ENCODE assay signal across 1 cellular context in the genomic region with DNA sequence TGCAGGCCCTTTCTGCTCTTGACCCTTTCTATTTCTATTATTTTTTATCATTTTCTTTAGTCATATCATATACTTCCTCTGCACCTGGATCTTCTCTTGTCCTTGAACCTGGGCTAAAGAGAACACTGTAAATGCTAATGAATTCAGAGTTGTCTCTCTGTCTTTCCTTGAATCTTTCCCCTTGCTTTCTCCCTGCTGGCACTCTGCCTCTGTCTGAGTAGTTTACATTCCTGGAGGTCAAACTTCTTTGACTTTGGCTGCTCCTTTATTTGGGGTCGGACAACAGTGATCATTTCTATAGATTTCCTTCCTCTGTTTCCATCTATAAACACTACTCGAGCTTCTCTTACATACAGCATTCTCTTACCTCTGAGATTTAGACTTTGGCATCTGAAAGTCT.
TF ChIP-seq lines count a peak whose summit lies in the region.

No MANE protein-coding gene starts in this region.

TF ChIP-seq in GM23338, 12 proteins besides CTCF, POLR2A, EP300 and RAD21:
- TF ChIP-seq, protein P1, sequence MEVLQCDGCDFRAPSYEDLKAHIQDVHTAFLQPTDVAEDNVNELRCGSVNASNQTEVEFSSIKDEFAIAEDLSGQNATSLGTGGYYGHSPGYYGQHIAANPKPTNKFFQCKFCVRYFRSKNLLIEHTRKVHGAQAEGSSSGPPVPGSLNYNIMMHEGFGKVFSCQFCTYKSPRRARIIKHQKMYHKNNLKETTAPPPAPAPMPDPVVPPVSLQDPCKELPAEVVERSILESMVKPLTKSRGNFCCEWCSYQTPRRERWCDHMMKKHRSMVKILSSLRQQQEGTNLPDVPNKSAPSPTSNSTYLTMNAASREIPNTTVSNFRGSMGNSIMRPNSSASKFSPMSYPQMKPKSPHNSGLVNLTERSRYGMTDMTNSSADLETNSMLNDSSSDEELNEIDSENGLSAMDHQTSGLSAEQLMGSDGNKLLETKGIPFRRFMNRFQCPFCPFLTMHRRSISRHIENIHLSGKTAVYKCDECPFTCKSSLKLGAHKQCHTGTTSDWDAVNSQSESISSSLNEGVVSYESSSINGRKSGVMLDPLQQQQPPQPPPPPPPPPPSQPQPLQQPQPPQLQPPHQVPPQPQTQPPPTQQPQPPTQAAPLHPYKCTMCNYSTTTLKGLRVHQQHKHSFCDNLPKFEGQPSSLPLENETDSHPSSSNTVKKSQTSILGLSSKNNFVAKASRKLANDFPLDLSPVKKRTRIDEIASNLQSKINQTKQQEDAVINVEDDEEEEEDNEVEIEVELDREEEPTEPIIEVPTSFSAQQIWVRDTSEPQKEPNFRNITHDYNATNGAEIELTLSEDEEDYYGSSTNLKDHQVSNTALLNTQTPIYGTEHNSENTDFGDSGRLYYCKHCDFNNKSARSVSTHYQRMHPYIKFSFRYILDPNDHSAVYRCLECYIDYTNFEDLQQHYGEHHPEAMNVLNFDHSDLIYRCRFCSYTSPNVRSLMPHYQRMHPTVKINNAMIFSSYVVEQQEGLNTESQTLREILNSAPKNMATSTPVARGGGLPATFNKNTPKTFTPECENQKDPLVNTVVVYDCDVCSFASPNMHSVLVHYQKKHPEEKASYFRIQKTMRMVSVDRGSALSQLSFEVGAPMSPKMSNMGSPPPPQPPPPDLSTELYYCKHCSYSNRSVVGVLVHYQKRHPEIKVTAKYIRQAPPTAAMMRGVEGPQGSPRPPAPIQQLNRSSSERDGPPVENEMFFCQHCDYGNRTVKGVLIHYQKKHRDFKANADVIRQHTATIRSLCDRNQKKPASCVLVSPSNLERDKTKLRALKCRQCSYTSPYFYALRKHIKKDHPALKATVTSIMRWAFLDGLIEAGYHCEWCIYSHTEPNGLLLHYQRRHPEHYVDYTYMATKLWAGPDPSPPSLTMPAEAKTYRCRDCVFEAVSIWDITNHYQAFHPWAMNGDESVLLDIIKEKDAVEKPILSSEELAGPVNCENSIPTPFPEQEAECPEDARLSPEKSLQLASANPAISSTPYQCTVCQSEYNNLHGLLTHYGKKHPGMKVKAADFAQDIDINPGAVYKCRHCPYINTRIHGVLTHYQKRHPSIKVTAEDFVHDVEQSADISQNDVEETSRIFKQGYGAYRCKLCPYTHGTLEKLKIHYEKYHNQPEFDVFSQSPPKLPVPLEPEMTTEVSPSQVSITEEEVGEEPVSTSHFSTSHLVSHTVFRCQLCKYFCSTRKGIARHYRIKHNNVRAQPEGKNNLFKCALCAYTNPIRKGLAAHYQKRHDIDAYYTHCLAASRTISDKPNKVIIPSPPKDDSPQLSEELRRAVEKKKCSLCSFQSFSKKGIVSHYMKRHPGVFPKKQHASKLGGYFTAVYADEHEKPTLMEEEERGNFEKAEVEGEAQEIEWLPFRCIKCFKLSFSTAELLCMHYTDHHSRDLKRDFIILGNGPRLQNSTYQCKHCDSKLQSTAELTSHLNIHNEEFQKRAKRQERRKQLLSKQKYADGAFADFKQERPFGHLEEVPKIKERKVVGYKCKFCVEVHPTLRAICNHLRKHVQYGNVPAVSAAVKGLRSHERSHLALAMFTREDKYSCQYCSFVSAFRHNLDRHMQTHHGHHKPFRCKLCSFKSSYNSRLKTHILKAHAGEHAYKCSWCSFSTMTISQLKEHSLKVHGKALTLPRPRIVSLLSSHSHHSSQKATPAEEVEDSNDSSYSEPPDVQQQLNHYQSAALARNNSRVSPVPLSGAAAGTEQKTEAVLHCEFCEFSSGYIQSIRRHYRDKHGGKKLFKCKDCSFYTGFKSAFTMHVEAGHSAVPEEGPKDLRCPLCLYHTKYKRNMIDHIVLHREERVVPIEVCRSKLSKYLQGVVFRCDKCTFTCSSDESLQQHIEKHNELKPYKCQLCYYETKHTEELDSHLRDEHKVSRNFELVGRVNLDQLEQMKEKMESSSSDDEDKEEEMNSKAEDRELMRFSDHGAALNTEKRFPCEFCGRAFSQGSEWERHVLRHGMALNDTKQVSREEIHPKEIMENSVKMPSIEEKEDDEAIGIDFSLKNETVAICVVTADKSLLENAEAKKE (CRISPR knock-in tag; IDR thresholded peaks at IDR 0.05) = peak; percentile 86
- TF ChIP-seq STAT1 (IDR thresholded peaks at IDR 0.05; ENCODE audit: unreplicated experiment) = no peak
- TF ChIP-seq, protein P2, sequence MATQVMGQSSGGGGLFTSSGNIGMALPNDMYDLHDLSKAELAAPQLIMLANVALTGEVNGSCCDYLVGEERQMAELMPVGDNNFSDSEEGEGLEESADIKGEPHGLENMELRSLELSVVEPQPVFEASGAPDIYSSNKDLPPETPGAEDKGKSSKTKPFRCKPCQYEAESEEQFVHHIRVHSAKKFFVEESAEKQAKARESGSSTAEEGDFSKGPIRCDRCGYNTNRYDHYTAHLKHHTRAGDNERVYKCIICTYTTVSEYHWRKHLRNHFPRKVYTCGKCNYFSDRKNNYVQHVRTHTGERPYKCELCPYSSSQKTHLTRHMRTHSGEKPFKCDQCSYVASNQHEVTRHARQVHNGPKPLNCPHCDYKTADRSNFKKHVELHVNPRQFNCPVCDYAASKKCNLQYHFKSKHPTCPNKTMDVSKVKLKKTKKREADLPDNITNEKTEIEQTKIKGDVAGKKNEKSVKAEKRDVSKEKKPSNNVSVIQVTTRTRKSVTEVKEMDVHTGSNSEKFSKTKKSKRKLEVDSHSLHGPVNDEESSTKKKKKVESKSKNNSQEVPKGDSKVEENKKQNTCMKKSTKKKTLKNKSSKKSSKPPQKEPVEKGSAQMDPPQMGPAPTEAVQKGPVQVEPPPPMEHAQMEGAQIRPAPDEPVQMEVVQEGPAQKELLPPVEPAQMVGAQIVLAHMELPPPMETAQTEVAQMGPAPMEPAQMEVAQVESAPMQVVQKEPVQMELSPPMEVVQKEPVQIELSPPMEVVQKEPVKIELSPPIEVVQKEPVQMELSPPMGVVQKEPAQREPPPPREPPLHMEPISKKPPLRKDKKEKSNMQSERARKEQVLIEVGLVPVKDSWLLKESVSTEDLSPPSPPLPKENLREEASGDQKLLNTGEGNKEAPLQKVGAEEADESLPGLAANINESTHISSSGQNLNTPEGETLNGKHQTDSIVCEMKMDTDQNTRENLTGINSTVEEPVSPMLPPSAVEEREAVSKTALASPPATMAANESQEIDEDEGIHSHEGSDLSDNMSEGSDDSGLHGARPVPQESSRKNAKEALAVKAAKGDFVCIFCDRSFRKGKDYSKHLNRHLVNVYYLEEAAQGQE (IDR thresholded peaks at IDR 0.05; ENCODE audit: unreplicated experiment) = no peak
